24 cellular contexts compared by ENCODE assay signal in genomic region chr15:55170361-55170760, GRCh38.
"Had no signal": no experiment of that assay in that cellular context is flagged by ENCODE, and none has a peak within 500 bp of the region (broad histone marks: within the 10 kb centered on the region; RNA-seq: fewer than 3 reads in every experiment).

No MANE protein-coding gene starts in this region.

- H3K27me3 ChIP-seq: colonic mucosa, gastrocnemius medialis, neutrophil, pancreas, sigmoid colon, transverse colon, upper lobe of right lung, uterus had no signal

- DNase-seq: colonic mucosa; effector CD8-positive, alpha-beta T cell; erythroblast; foreskin fibroblast; gastrocnemius medialis; head of caudate nucleus; left colon; left ventricle myocardium superior; lower lobe of right lung; natural killer cell; pancreas; right cardiac atrium; sigmoid colon; stimulated activated CD4-positive, alpha-beta T cell treated with anti-CD3 and anti-CD28 coated beads, Interleukin-2, amount 100 ng/mL, for 24 hours; stimulated activated CD4-positive, alpha-beta T cell treated with anti-CD3 and anti-CD28 coated beads, Interleukin-4, amount 100 ng/mL, for 24 hours; transverse colon; upper lobe of right lung; uterus had no signal

- H3K36me3 ChIP-seq: colonic mucosa, lower lobe of right lung, neutrophil, pancreas, sigmoid colon, transverse colon, uterus had no signal

- H3K27me3 Mint-ChIP-seq: central memory CD8-positive, alpha-beta T cell; dendritic cell treated with granulocyte-macrophage colony-stimulating factor and Interleukin-4, amounts not matched to agents 40 ng/mL and 50 ng/mL, for 4 days; stimulated activated memory B cell treated with anti-CD40 and anti-IgM and Interleukin-4, amounts not matched to agents 10 μg/mL and 1 μg/mL and 100 μg/mL, for 72 hours; stimulated activated naive CD8-positive, alpha-beta T cell treated with anti-CD3 and anti-CD28 coated beads, Interleukin-15, Interleukin-2, amounts not matched to agents 100 ng/mL and 50 ng/mL, for 24 hours had no signal

- H3K9me3 ChIP-seq: colonic mucosa, gastrocnemius medialis, lower lobe of right lung, neutrophil, pancreas, sigmoid colon, transverse colon, upper lobe of right lung, uterus had no signal

- H3K4me3 ChIP-seq: colonic mucosa, gastrocnemius medialis, lower lobe of right lung, pancreas, sigmoid colon, transverse colon, upper lobe of right lung, uterus had no signal

- H3K36me3 Mint-ChIP-seq: natural killer cell had no signal

- H3K9me3 Mint-ChIP-seq: central memory CD8-positive, alpha-beta T cell; dendritic cell treated with granulocyte-macrophage colony-stimulating factor and Interleukin-4, amounts not matched to agents 40 ng/mL and 50 ng/mL, for 4 days; natural killer cell; neural crest cell; stimulated activated memory B cell treated with anti-CD40 and anti-IgM and Interleukin-4, amounts not matched to agents 10 μg/mL and 1 μg/mL and 100 μg/mL, for 72 hours; stimulated activated naive CD8-positive, alpha-beta T cell treated with anti-CD3 and anti-CD28 coated beads, Interleukin-15, Interleukin-2, amounts not matched to agents 100 ng/mL and 50 ng/mL, for 24 hours had no signal

- H3K4me3 Mint-ChIP-seq: central memory CD8-positive, alpha-beta T cell; dendritic cell treated with granulocyte-macrophage colony-stimulating factor and Interleukin-4, amounts not matched to agents 40 ng/mL and 50 ng/mL, for 4 days; natural killer cell; neural crest cell; stimulated activated memory B cell treated with anti-CD40 and anti-IgM and Interleukin-4, amounts not matched to agents 10 μg/mL and 1 μg/mL and 100 μg/mL, for 72 hours; stimulated activated naive CD8-positive, alpha-beta T cell treated with anti-CD3 and anti-CD28 coated beads, Interleukin-15, Interleukin-2, amounts not matched to agents 100 ng/mL and 50 ng/mL, for 24 hours had no signal

- H3K27ac Mint-ChIP-seq: dendritic cell treated with granulocyte-macrophage colony-stimulating factor and Interleukin-4, amounts not matched to agents 40 ng/mL and 50 ng/mL, for 4 days; natural killer cell; stimulated activated memory B cell treated with anti-CD40 and anti-IgM and Interleukin-4, amounts not matched to agents 10 μg/mL and 1 μg/mL and 100 μg/mL, for 72 hours; stimulated activated naive CD8-positive, alpha-beta T cell treated with anti-CD3 and anti-CD28 coated beads, Interleukin-15, Interleukin-2, amounts not matched to agents 100 ng/mL and 50 ng/mL, for 24 hours had no signal

- H3K4me1 ChIP-seq: colonic mucosa, gastrocnemius medialis, lower lobe of right lung, pancreas, sigmoid colon, transverse colon, upper lobe of right lung, uterus had no signal

- H3K4me1 Mint-ChIP-seq: neural crest cell; stimulated activated memory B cell treated with anti-CD40 and anti-IgM and Interleukin-4, amounts not matched to agents 10 μg/mL and 1 μg/mL and 100 μg/mL, for 72 hours had no signal
